Comparison of ENCODE assay signal across 17 cellular contexts in genomic region chr2:85672486-85672885, GRCh38. TPM values are rescaled to one million over a fixed set of nuclear protein-coding genes. Genes with fewer than 3 reads are reported as not detected.
DNase-seq lines count a peak whose midpoint lies in the region; ATAC-seq and TF ChIP-seq lines count a peak whose summit lies in the region.
"Had no signal": no experiment of that assay in that cellular context is flagged by ENCODE, and none has a peak within 500 bp of the region (broad histone marks: within the 10 kb centered on the region; RNA-seq: fewer than 3 reads in every experiment).

No MANE protein-coding gene starts in this region.

- H3K4me3 ChIP-seq in NB4 (ENCODE audit: low read depth, low read length) = no peak overlapping the region
- no peak overlapping the region for H3K4me3 ChIP-seq in neutrophil (ENCODE audit: low read depth in 1 of 2, low read length in 1 of 2)
- H3K4me3 ChIP-seq: BLaER1 had no signal

- peak; percentile 63 for DNase-seq in CD1c-positive myeloid dendritic cell (ENCODE audit: extremely low spot score)
- DNase-seq in NB4 (ENCODE audit: low read depth) = peak; percentile 40
- DNase-seq in SKM-1 (lab: John Stamatoyannopoulos, UW; ENCODE audit: unreplicated experiment) = peak; percentile 52
- DNase-seq in ureter (ENCODE audit: low spot score) = no peak
- DNase-seq: DMS153; H7; Kasumi-1; MM.1S; NCI-H1417 treated with DMSO at 0.1 percent for 48 hours; NCI-H1930; NCI-H446 treated with DMSO at 0.1 percent for 48 hours; NK-92 treated with Interleukin-12 subunit alpha and Interleukin-12 subunit beta, amount 100 ng/mL, for 24 hours had no signal

- no peaks in the 10 kb centered on the region for H3K9me3 ChIP-seq in neutrophil
- H3K9me3 ChIP-seq: BLaER1 had no signal

- ATAC-seq in GM21381 (IDR thresholded peaks at IDR 0.05; ENCODE audit: unreplicated experiment) = no peak
- no peak for ATAC-seq in HG03097 (IDR thresholded peaks at IDR 0.05; ENCODE audit: low FRiP score, unreplicated experiment)
- ATAC-seq: Panc1 had no signal

- H3K4me1 ChIP-seq in neutrophil (ENCODE audit: control insufficient read depth in 1 of 2, insufficient read depth in 1 of 2, low read depth in 1 of 2, low read length in 1 of 2) = peaks cover 62 to 65% of the 10 kb centered on the region in 2 experiments

- no peaks in the 10 kb centered on the region for H3K27me3 ChIP-seq in neutrophil
- H3K27me3 ChIP-seq: BLaER1 had no signal

- TF ChIP-seq POLR2A in NB4 (IDR thresholded peaks at IDR 0.05; ENCODE audit: extremely low read depth, insufficient read length) = no peak

- peak overlapping the region; percentile 62 for H3K27ac ChIP-seq in neutrophil
- H3K27ac ChIP-seq: BLaER1 had no signal

- no peak for TF ChIP-seq CTCF in NB4 (IDR thresholded peaks at IDR 0.05; ENCODE audit: low read depth, low read length)
- no peak for TF ChIP-seq CTCF in neutrophil (IDR thresholded peaks at IDR 0.05)

- H3K36me3 ChIP-seq in neutrophil = no peaks in the 10 kb centered on the region
- H3K36me3 ChIP-seq: BLaER1 had no signal

RNA-seq across cellular contexts. Expression of gene SFTPB, which starts 4.5 kb away (rescaled TPM):
- total RNA-seq in ureter = 1.7 TPM
- total RNA-seq: H7 had no signal

RNA-seq across cellular contexts. Expression of gene GNLY, which starts 21.7 kb away (rescaled TPM):
- 1.9 TPM for total RNA-seq in ureter
- total RNA-seq: H7 had no signal

RNA-seq across cellular contexts. Expression of gene USP39, which starts 56.5 kb away (rescaled TPM):
- 45.1 TPM for total RNA-seq in ureter
